ENCODE assay signal across 8 cellular contexts in genomic region chr20:10171864-10172751, GRCh38. TPM values are rescaled to one million over a fixed set of nuclear protein-coding genes. Genes with fewer than 3 reads are reported as not detected.
DNase-seq lines count a peak whose midpoint lies in the region; ATAC-seq and TF ChIP-seq lines count a peak whose summit lies in the region.

No MANE protein-coding gene starts in this region.

- H3K4me3 ChIP-seq in HUES64 (ENCODE audit: low read length) = peak overlapping the region; percentile 54
- H3K4me3 ChIP-seq in SK-N-MC = peak overlapping the region; percentile 74

- H3K9ac ChIP-seq in HUES64 (ENCODE audit: low read depth, low read length) = peak overlapping the region; percentile 9; the same call in 1 of the 2 replicates
- H3K9ac ChIP-seq in SK-N-MC (ENCODE audit: insufficient read length) = peak overlapping the region; percentile 32

- peaks cover 5% of the 10 kb centered on the region; the same call in 1 of the 2 replicates for H3K4me1 ChIP-seq in HUES64 (ENCODE audit: insufficient read depth, low read length)

- no peaks in the 10 kb centered on the region for H3K36me3 ChIP-seq in HUES64 (ENCODE audit: insufficient read depth, low read length)
- no peaks in the 10 kb centered on the region for H3K36me3 ChIP-seq in SK-N-MC (ENCODE audit: insufficient read depth, low read length)

- ATAC-seq in left lobe of liver (peak; percentile 77), GM21717 (IDR thresholded peaks at IDR 0.05; ENCODE audit: unreplicated experiment) (no peak)

- H3K27me3 ChIP-seq in HUES64 (ENCODE audit: insufficient read depth, low read length) = peaks cover 30% of the 10 kb centered on the region

- no peak overlapping the region for H3K27ac ChIP-seq in HUES64 (ENCODE audit: low read depth, low read length)
- H3K27ac ChIP-seq in SK-N-MC = no peak overlapping the region

- H3K9me3 ChIP-seq in HUES64 (ENCODE audit: insufficient read depth, low read depth, low read length) (no peaks in the 10 kb centered on the region), SK-N-MC (ENCODE audit: low read depth, low read length) (no peaks in the 10 kb centered on the region)

- DNase-seq in Ammon's horn (ENCODE audit: low spot score) = peak; percentile 73
- DNase-seq in SK-N-MC (ENCODE audit: low read depth, low spot score) = no peak
- DNase-seq in cerebellum (ENCODE audit: low spot score) = peak; percentile 83
- DNase-seq in left lobe of liver (ENCODE audit: low spot score) = peak; percentile 56
- peak; percentile 9 for DNase-seq in stimulated activated CD4-positive, alpha-beta T cell treated with anti-CD3 and anti-CD28 coated beads, Interleukin-2, amount 100 ng/mL, for 4 hours (ENCODE audit: low read depth)
- no peak for DNase-seq in erythroblast (lab: John Stamatoyannopoulos, UW)

- TF ChIP-seq POLR2A in erythroblast (IDR thresholded peaks at IDR 0.05; ENCODE audit: low read length) = no peak

- 5% methylated on average over 47 of the region's 47 CpGs for WGBS in HUES64

RNA-seq across cellular contexts. Expression of gene SNAP25, which starts 46.5 kb away (rescaled TPM):
- 0.45 TPM for polyA plus RNA-seq in HUES64 (2013, experiment 1 of 2)
- 1.3 TPM for polyA plus RNA-seq in HUES64 (2013, experiment 2 of 2)
- total RNA-seq in cerebellum = 79.8 TPM
- total RNA-seq in left lobe of liver = not detected

Comparison
In these comparisons a context has a peak if more than half of its experiments do, and no peak if none do; other contexts are left out.
1. DNase-seq: peak in Ammon's horn (single experiment), cerebellum (single experiment), left lobe of liver (single experiment) and stimulated activated CD4-positive, alpha-beta T cell treated with anti-CD3 and anti-CD28 coated beads, Interleukin-2, amount 100 ng/mL, for 4 hours (single experiment); none in SK-N-MC (single experiment) and erythroblast (0 of 2).
2. RNA of gene SNAP25, which starts 46.5 kb away (total RNA-seq): 79.8 TPM in cerebellum (single experiment); not detected in left lobe of liver (single experiment); every median in the first group is over 10 times any median in the second.